ENCODE assay signal across 8 cellular contexts in the genomic region with DNA sequence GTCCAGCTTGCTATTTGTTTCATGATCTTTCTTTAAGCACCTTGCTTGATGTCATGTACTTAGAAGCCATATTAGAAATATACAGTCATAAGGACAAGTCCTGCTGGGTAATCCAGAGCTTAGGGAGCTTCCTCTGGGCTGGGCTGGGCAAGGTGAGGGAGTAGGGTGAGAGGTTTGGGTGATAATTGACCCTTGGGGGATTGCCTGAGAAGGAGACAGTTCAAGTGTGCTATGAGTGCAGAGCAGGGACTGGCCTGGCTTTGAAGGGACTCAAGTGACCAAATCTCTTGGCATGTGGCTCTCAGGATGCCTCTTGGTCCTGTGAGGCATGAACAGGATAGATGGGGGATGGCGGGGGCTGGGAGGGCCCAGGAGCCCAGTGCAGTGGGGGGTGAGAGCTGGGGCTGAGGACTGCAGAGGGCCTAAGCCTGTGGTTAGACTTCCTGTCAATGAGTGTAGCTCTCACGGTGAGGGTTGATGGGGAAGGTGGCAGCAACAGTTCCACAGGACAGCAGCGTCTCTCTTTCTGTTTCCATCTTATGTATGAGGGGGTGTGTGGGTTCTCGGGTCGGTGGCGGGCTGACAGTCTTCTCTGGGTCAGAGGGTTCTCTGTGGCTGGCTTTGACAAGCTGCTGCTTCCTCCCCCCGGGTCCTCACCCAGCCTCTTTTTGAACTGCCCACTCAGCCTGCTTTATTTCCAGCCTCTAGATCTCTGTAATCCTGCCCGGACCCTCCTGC. TPM values are rescaled to one million over a fixed set of nuclear protein-coding genes. Genes with fewer than 3 reads are reported as not detected.
DNase-seq lines count a peak whose midpoint lies in the region; ATAC-seq and TF ChIP-seq lines count a peak whose summit lies in the region.

No MANE protein-coding gene starts in this region.

- H3K4me1 ChIP-seq in SK-N-SH (ENCODE audit: control insufficient read depth in 1 of 2, insufficient read depth in 2 of 2, low read depth in 1 of 2, low read length in 1 of 2) = peaks cover 10 to 12% of the 10 kb centered on the region in 2 experiments; a peak in 1 of 4 replicates
- H3K4me1 ChIP-seq in sigmoid colon = peaks cover 0 to 23% (median 12%) of the 10 kb centered on the region in 4 donors

- DNase-seq in SK-N-SH (no peak), SIG-M5 treated with dmso at 0.1 percent for 504 hours (lab: John Stamatoyannopoulos, UW; ENCODE audit: unreplicated experiment) (no peak), sigmoid colon (no peak)
- DNase-seq in activated CD4-positive, alpha-beta T cell treated with anti-CD3 and anti-CD28 coated beads for 24 hours (ENCODE audit: low read depth in 2 of 2) = peak; percentile 52 to 64
- DNase-seq in stimulated activated CD8-positive, alpha-beta memory T cell treated with anti-CD3 and anti-CD28 coated beads, Interleukin-4, amount 100 ng/mL, for 1 hour (ENCODE audit: low read depth in 2 of 2, low spot score in 1 of 2) = peak; percentile 39 to 42

- TF ChIP-seq CTCF in SK-N-SH (IDR thresholded peaks at IDR 0.05) = no peak
- TF ChIP-seq CTCF in sigmoid colon (IDR thresholded peaks at IDR 0.05) = no peak

- TF ChIP-seq RAD21 in SK-N-SH (IDR thresholded peaks at IDR 0.05; ENCODE audit: low read length) = no peak

- TF ChIP-seq POLR2A in sigmoid colon (IDR thresholded peaks at IDR 0.05) = no peak

- no peaks in the 10 kb centered on the region for H3K9me3 ChIP-seq in SK-N-SH
- H3K9me3 ChIP-seq in sigmoid colon = no peaks in the 10 kb centered on the region

- H3K4me2 ChIP-seq in SK-N-SH = no peak overlapping the region

- no peaks in the 10 kb centered on the region for H3K27me3 ChIP-seq in SK-N-SH (ENCODE audit: insufficient read depth)
- H3K27me3 ChIP-seq in sigmoid colon = no peaks in the 10 kb centered on the region

- WGBS in SK-N-SH (ENCODE audit: low lambda C conversion rate) = 85% methylated on average over 8 of the region's 8 CpGs
- WGBS in sigmoid colon, 2 donors = 51 to 83% methylated on average over 8 of the region's 8 CpGs

- intact Hi-C loops in sigmoid colon (cut with DNase I) = no loop called here

- no peak overlapping the region for H2AFZ ChIP-seq in SK-N-SH (ENCODE audit: low read depth)

- POLR2A ChIA-PET in SK-N-SH (lab: Yijun Ruan, JAX) = no interaction called here

- H3K36me3 ChIP-seq in SK-N-SH (replicated peaks in 1 of 2; ENCODE audit: control insufficient read depth in 1 of 2, insufficient read depth in 2 of 2, low read length in 1 of 2) (no peaks in the 10 kb centered on the region), sigmoid colon (peaks cover 0 to 29% (median 0%) of the 10 kb centered on the region in 4 donors)

- CTCF ChIA-PET in SK-N-SH (lab: Yijun Ruan, JAX) = interaction anchor here (1.9 to 2.6 kb wide), 2 partner anchors 9 to 22 kb away, joined by 4 to 8 read pairs; no protein-coding TSS in a partner anchor

- H3K9ac ChIP-seq in SK-N-SH = no peak overlapping the region

- no peaks in the 10 kb centered on the region for H3K9me2 ChIP-seq in SK-N-SH

- TF ChIP-seq EP300 in SK-N-SH (IDR thresholded peaks at IDR 0.05; ENCODE audit: borderline replicate concordance in 1 of 2, low read depth in 1 of 2, low read length in 1 of 2) (no peak), sigmoid colon (IDR thresholded peaks at IDR 0.05) (no peak)

- no peak overlapping the region for H3K27ac ChIP-seq in SK-N-SH (ENCODE audit: low read depth in 2 of 2, low read length in 1 of 2)
- peak overlapping the region in 1 of 4 donors; percentile 24 for H3K27ac ChIP-seq in sigmoid colon

- no peaks in the 10 kb centered on the region for H3K79me2 ChIP-seq in SK-N-SH (ENCODE audit: insufficient read depth)

- no peaks in the 10 kb centered on the region for H3F3A ChIP-seq in SK-N-SH (replicated peaks; ENCODE audit: insufficient read depth)

- no peaks in the 10 kb centered on the region for H4K20me1 ChIP-seq in SK-N-SH (ENCODE audit: insufficient read depth)

- H3K4me3 ChIP-seq in SK-N-SH (ENCODE audit: low read depth in 2 of 2, low read length in 1 of 2) (no peak overlapping the region), sigmoid colon (no peak overlapping the region)

- ATAC-seq in SK-N-SH treated with all-trans-retinoic acid at 6 μM for 48 hours (peak; percentile 32; the same call in 1 of the 3 replicates), HG03439 (IDR thresholded peaks at IDR 0.05; ENCODE audit: unreplicated experiment) (peak; percentile 71), esophagus mucosa (peak; percentile 48)

TF ChIP-seq in SK-N-SH treated with all-trans-retinoic acid at 6 μM for 48 hours, 23 proteins besides CTCF, POLR2A, EP300 and RAD21 (continues in another document):
- no peak for TF ChIP-seq ZFP3 (CRISPR knock-in tag; IDR thresholded peaks at IDR 0.05)
- no peak for TF ChIP-seq ZNF8 (CRISPR knock-in tag; IDR thresholded peaks at IDR 0.05)
- TF ChIP-seq OSR1 (CRISPR knock-in tag; IDR thresholded peaks at IDR 0.05) = no peak
- TF ChIP-seq, protein P1, sequence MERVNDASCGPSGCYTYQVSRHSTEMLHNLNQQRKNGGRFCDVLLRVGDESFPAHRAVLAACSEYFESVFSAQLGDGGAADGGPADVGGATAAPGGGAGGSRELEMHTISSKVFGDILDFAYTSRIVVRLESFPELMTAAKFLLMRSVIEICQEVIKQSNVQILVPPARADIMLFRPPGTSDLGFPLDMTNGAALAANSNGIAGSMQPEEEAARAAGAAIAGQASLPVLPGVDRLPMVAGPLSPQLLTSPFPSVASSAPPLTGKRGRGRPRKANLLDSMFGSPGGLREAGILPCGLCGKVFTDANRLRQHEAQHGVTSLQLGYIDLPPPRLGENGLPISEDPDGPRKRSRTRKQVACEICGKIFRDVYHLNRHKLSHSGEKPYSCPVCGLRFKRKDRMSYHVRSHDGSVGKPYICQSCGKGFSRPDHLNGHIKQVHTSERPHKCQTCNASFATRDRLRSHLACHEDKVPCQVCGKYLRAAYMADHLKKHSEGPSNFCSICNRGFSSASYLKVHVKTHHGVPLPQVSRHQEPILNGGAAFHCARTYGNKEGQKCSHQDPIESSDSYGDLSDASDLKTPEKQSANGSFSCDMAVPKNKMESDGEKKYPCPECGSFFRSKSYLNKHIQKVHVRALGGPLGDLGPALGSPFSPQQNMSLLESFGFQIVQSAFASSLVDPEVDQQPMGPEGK (CRISPR knock-in tag; IDR thresholded peaks at IDR 0.05; ENCODE audit: borderline replicate concordance) = no peak
- no peak for TF ChIP-seq ZNF565 (CRISPR knock-in tag; conservative IDR thresholded peaks at IDR 0.05; ENCODE audit: low read depth)
- TF ChIP-seq ZNF70 (CRISPR knock-in tag; IDR thresholded peaks at IDR 0.05) = no peak
- no peak for TF ChIP-seq ZFP30 (CRISPR knock-in tag; IDR thresholded peaks at IDR 0.05)
- TF ChIP-seq RARB (CRISPR knock-in tag; IDR thresholded peaks at IDR 0.05) = no peak
- TF ChIP-seq TCF4 (CRISPR knock-in tag; IDR thresholded peaks at IDR 0.05; ENCODE audit: borderline replicate concordance) = no peak

TF ChIP-seq in SK-N-SH, 30 proteins besides CTCF, POLR2A, EP300 and RAD21:
- TF ChIP-seq MEF2A (IDR thresholded peaks at IDR 0.05; ENCODE audit: borderline replicate concordance, low read depth) (no peak), TCF12 (IDR thresholded peaks at IDR 0.05) (no peak)
- TF ChIP-seq, protein P2, sequence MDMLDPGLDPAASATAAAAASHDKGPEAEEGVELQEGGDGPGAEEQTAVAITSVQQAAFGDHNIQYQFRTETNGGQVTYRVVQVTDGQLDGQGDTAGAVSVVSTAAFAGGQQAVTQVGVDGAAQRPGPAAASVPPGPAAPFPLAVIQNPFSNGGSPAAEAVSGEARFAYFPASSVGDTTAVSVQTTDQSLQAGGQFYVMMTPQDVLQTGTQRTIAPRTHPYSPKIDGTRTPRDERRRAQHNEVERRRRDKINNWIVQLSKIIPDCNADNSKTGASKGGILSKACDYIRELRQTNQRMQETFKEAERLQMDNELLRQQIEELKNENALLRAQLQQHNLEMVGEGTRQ (IDR thresholded peaks at IDR 0.05; ENCODE audit: borderline replicate concordance, low read depth, low read length) = no peak

RNA-seq across cellular contexts. Expression of a gene that starts 53.5 kb away (rescaled TPM):
- polyA plus RNA-seq in SK-N-SH (2012; rRNA removed) (50.6 and 60.7 TPM in 2 replicates), sigmoid colon (10 to 100 TPM; 32.4 to 43.6 (median 32.6) TPM)
- 30.9 and 42.1 TPM in 2 replicates for polyA plus RNA-seq in SK-N-SH (2012; cell fraction: cytosol; rRNA removed)
- polyA plus RNA-seq in SK-N-SH (2012; cell fraction: nucleus; rRNA removed) = 66.8 and 95.4 TPM in 2 replicates
- total RNA-seq in esophagus mucosa (22.8 TPM), sigmoid colon (10 to 100 TPM; 26.9 to 50.7 (median 42.0) TPM)

Comparison
In these comparisons a context has a peak if more than half of its experiments do, and no peak if none do; other contexts are left out.
1. DNase-seq: peak in activated CD4-positive, alpha-beta T cell treated with anti-CD3 and anti-CD28 coated beads for 24 hours (2 of 2) and stimulated activated CD8-positive, alpha-beta memory T cell treated with anti-CD3 and anti-CD28 coated beads, Interleukin-4, amount 100 ng/mL, for 1 hour (2 of 2); none in SK-N-SH (single experiment), SIG-M5 treated with dmso at 0.1 percent for 504 hours (single experiment) and sigmoid colon (single experiment).
2. Peak in every context shown above with its lines, with median percentiles within 50 percentile points of each other: ATAC-seq.